8 cellular contexts compared by ENCODE assay signal in the genomic region with DNA sequence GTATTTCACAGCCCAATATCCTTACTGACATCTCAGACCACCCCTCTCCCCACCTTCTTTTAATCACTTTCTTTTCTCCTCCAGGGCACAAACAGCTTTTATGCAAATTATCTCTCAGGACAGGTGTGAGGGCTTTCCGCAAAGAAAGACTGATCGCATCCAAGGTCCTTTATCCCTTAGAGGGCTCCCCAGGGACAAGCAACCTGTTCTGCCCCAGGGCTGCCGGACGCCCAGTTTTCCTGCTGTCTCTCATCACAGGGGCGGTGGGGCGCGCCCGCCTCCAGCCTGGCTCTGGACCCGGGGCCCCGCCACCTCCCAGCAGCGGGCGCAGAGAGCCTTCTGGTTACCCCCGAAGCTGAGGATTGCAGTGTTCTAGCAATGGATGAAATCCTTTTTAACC.
DNase-seq lines count a peak whose midpoint lies in the region; ATAC-seq, FAIRE-seq and TF ChIP-seq lines count a peak whose summit lies in the region.

No MANE protein-coding gene starts in this region.

- H3K4me3 ChIP-seq in keratinocyte (ENCODE audit: control insufficient read depth in 2 of 3, extremely low read depth in 1 of 3, insufficient read depth in 2 of 3, low read depth in 1 of 3, low read length in 3 of 3) (peak overlapping the region; percentile 43 to 72 (median 49)), testis (peak overlapping the region; percentile 57 to 93)

- H4K20me1 ChIP-seq in keratinocyte (ENCODE audit: control insufficient read depth, extremely low read depth, insufficient read depth, low read length) = no peaks in the 10 kb centered on the region

- no peaks in the 10 kb centered on the region for H3K79me2 ChIP-seq in keratinocyte (ENCODE audit: control insufficient read depth, insufficient read depth, low read length)

- H3K4me1 ChIP-seq in keratinocyte (ENCODE audit: control insufficient read depth, extremely low read depth, insufficient read depth, low read length) (peaks cover 14% of the 10 kb centered on the region), testis (peaks cover 14% of the 10 kb centered on the region)

- TF ChIP-seq CTCF in keratinocyte (optimal IDR thresholded peaks at IDR 0.05 in 1 of 3, IDR thresholded peaks at IDR 0.05 in 1 of 3, conservative IDR thresholded peaks at IDR 0.05 in 1 of 3; ENCODE audit: extremely low read depth in 1 of 3, insufficient read depth in 2 of 3, low read length in 3 of 3) (no peak), testis (IDR thresholded peaks at IDR 0.05) (no peak)

- H3K36me3 Mint-ChIP-seq in activated naive CD4-positive, alpha-beta T cell treated with anti-CD3 and anti-CD28 coated beads, Interleukin-2, amount 10 ng/mL, durations not matched to agents 7 days and 5 days = peaks cover 4% of the 10 kb centered on the region
- H3K36me3 Mint-ChIP-seq in activated T-helper 2 cell treated with anti-CD3 and anti-CD28 coated beads, Interferon-gamma antibody, Interleukin-2, Interleukin-4, amounts not matched to agents 10 μg/mL and 5 μg/mL and 100 μg/mL, durations not matched to agents 14 hours and 24 hours and 36 hours (ENCODE audit: low read depth) = no peaks in the 10 kb centered on the region

- CTCF ChIA-PET in activated naive CD4-positive, alpha-beta T cell treated with anti-CD3 and anti-CD28 coated beads, Interleukin-2, amount 10 ng/mL, durations not matched to agents 7 days and 5 days (lab: Charles Lee) = no interaction called here

- peak overlapping the region; percentile 99 for H2AFZ ChIP-seq in keratinocyte (ENCODE audit: control insufficient read depth, low read length)

- peak overlapping the region; percentile 84 for H3K4me2 ChIP-seq in keratinocyte (ENCODE audit: control insufficient read depth, extremely low read depth, insufficient read depth, low read depth, low read length)

- H3K27ac ChIP-seq in keratinocyte (ENCODE audit: control insufficient read depth, insufficient read depth, low read length) = peak overlapping the region; percentile 78
- H3K27ac ChIP-seq in testis = peak overlapping the region; percentile 91 to 98

- peaks cover 6% of the 10 kb centered on the region for H3K27me3 Mint-ChIP-seq in activated naive CD4-positive, alpha-beta T cell treated with anti-CD3 and anti-CD28 coated beads, Interleukin-2, amount 10 ng/mL, durations not matched to agents 7 days and 5 days
- H3K27me3 Mint-ChIP-seq in activated T-helper 2 cell treated with anti-CD3 and anti-CD28 coated beads, Interferon-gamma antibody, Interleukin-2, Interleukin-4, amounts not matched to agents 10 μg/mL and 5 μg/mL and 100 μg/mL, durations not matched to agents 14 hours and 24 hours and 36 hours (ENCODE audit: low read depth) = no peaks in the 10 kb centered on the region

- no peak for DNase-seq in activated naive CD4-positive, alpha-beta T cell treated with anti-CD3 and anti-CD28 coated beads, Interleukin-2, amount 10 ng/mL, durations not matched to agents 7 days and 5 days
- no peak for DNase-seq in activated naive CD4-positive, alpha-beta T cell treated with anti-CD3 and anti-CD28 coated beads, Interleukin-2, amount 50 U/mL, for 16 hours
- DNase-seq in activated T-helper 2 cell treated with anti-CD3 and anti-CD28 coated beads, Interferon-gamma antibody, Interleukin-2, Interleukin-4, amounts not matched to agents 10 μg/mL and 5 μg/mL and 100 μg/mL, durations not matched to agents 14 hours and 24 hours and 36 hours (ENCODE audit: low spot score) = no peak
- no peak for DNase-seq in keratinocyte (ENCODE audit: low read depth, low spot score)
- DNase-seq in testis = no peak
- DNase-seq in retina = no peak
- no peak for DNase-seq in activated CD4-positive, CD25-positive, alpha-beta regulatory T cell (lab: John Stamatoyannopoulos, UW)

- no peak for ATAC-seq in HG03159 (IDR thresholded peaks at IDR 0.05; ENCODE audit: unreplicated experiment)

- no peaks in the 10 kb centered on the region for H3K9me1 ChIP-seq in keratinocyte (ENCODE audit: control insufficient read depth, extremely low read depth, insufficient read depth, low read length)

- intact Hi-C loops in activated T-helper 2 cell treated with anti-CD3 and anti-CD28 coated beads, Interferon-gamma antibody, Interleukin-2, Interleukin-4, amounts not matched to agents 10 μg/mL and 5 μg/mL and 100 μg/mL, durations not matched to agents 14 hours and 24 hours and 36 hours (cut with micrococcal nuclease) = loop anchor here (1.0 to 10.0 kb wide), 5 partner anchors 14 to 590 kb away; a partner anchor contains a TSS
- intact Hi-C loops in testis (cut with DNase I; ENCODE audit: low total_unique reads) = no loop called here

- no peak for FAIRE-seq in keratinocyte (lab: Jason Lieb, UNC)

- peak overlapping the region; percentile 95 for H3K27ac Mint-ChIP-seq in activated naive CD4-positive, alpha-beta T cell treated with anti-CD3 and anti-CD28 coated beads, Interleukin-2, amount 10 ng/mL, durations not matched to agents 7 days and 5 days
- peak overlapping the region; percentile 45 for H3K27ac Mint-ChIP-seq in activated T-helper 2 cell treated with anti-CD3 and anti-CD28 coated beads, Interferon-gamma antibody, Interleukin-2, Interleukin-4, amounts not matched to agents 10 μg/mL and 5 μg/mL and 100 μg/mL, durations not matched to agents 14 hours and 24 hours and 36 hours

- 52 to 53% methylated on average over 7 to 13 of the region's 13 CpGs for WGBS in testis, 2 donors

- no peaks in the 10 kb centered on the region for H3K9me3 Mint-ChIP-seq in activated naive CD4-positive, alpha-beta T cell treated with anti-CD3 and anti-CD28 coated beads, Interleukin-2, amount 10 ng/mL, durations not matched to agents 7 days and 5 days
- no peaks in the 10 kb centered on the region for H3K9me3 Mint-ChIP-seq in activated T-helper 2 cell treated with anti-CD3 and anti-CD28 coated beads, Interferon-gamma antibody, Interleukin-2, Interleukin-4, amounts not matched to agents 10 μg/mL and 5 μg/mL and 100 μg/mL, durations not matched to agents 14 hours and 24 hours and 36 hours

- peak overlapping the region; percentile 82 for H3K9ac ChIP-seq in keratinocyte (ENCODE audit: control insufficient read depth, extremely low read depth, insufficient read depth, low read length)

- dilution Hi-C loops in keratinocyte (cut with MboI; ENCODE audit: extremely low pct_ligation_motif_present, low sequenced_read_pairs) = no loop called here

- H3K36me3 ChIP-seq in keratinocyte (ENCODE audit: control insufficient read depth in 2 of 2, extremely low read depth in 1 of 2, insufficient read depth in 2 of 2, low read length in 2 of 2) (no peaks in the 10 kb centered on the region), testis (ENCODE audit: low read depth, missing control alignments) (no peaks in the 10 kb centered on the region)

- H3K9me3 ChIP-seq in keratinocyte (ENCODE audit: control insufficient read depth, low read depth, low read length) = no peaks in the 10 kb centered on the region
- no peaks in the 10 kb centered on the region for H3K9me3 ChIP-seq in testis

- peaks cover 34% of the 10 kb centered on the region for H3K4me1 Mint-ChIP-seq in activated naive CD4-positive, alpha-beta T cell treated with anti-CD3 and anti-CD28 coated beads, Interleukin-2, amount 10 ng/mL, durations not matched to agents 7 days and 5 days
- peaks cover 34% of the 10 kb centered on the region for H3K4me1 Mint-ChIP-seq in activated T-helper 2 cell treated with anti-CD3 and anti-CD28 coated beads, Interferon-gamma antibody, Interleukin-2, Interleukin-4, amounts not matched to agents 10 μg/mL and 5 μg/mL and 100 μg/mL, durations not matched to agents 14 hours and 24 hours and 36 hours (ENCODE audit: low read depth)

- H3K4me3 Mint-ChIP-seq in activated naive CD4-positive, alpha-beta T cell treated with anti-CD3 and anti-CD28 coated beads, Interleukin-2, amount 10 ng/mL, durations not matched to agents 7 days and 5 days = peak overlapping the region; percentile 78
- H3K4me3 Mint-ChIP-seq in activated T-helper 2 cell treated with anti-CD3 and anti-CD28 coated beads, Interferon-gamma antibody, Interleukin-2, Interleukin-4, amounts not matched to agents 10 μg/mL and 5 μg/mL and 100 μg/mL, durations not matched to agents 14 hours and 24 hours and 36 hours (ENCODE audit: low read depth) = peak overlapping the region; percentile 78

- TF ChIP-seq POLR2A in testis (IDR thresholded peaks at IDR 0.05) = no peak

- H3K27me3 ChIP-seq in keratinocyte (ENCODE audit: control insufficient read depth, extremely low read depth, insufficient read depth, low read length) (no peaks in the 10 kb centered on the region), testis (no peaks in the 10 kb centered on the region)
